8 cellular contexts compared by ENCODE assay signal in genomic region chr11:33257897-33258630, GRCh38. TPM values are rescaled to one million over a fixed set of nuclear protein-coding genes. Genes with fewer than 3 reads are reported as not detected.
DNase-seq lines count a peak whose midpoint lies in the region; ATAC-seq and TF ChIP-seq lines count a peak whose summit lies in the region.

No MANE protein-coding gene starts in this region.

- H3K27ac Mint-ChIP-seq in activated CD8-positive, alpha-beta T cell treated with anti-CD3 and anti-CD28 coated beads, Interleukin-2, amount 10 ng/mL, durations not matched to agents 7 days and 5 days = peak overlapping the region; percentile 96

- peaks cover 7% of the 10 kb centered on the region for H3K36me3 Mint-ChIP-seq in activated CD8-positive, alpha-beta T cell treated with anti-CD3 and anti-CD28 coated beads, Interleukin-2, amount 10 ng/mL, durations not matched to agents 7 days and 5 days (ENCODE audit: low read depth)

- TF ChIP-seq CTCF in C4-2B (conservative IDR thresholded peaks at IDR 0.05) = peak; percentile 19; the same call in 1 of the 2 replicates

- peak; percentile 84 for DNase-seq in NCI-H748 treated with DMSO at 0.1 percent for 48 hours (lab: John Stamatoyannopoulos, UW)
- DNase-seq in activated CD8-positive, alpha-beta T cell treated with anti-CD3 and anti-CD28 coated beads, Interleukin-2, amount 10 ng/mL, durations not matched to agents 7 days and 5 days = peak; percentile 77
- DNase-seq in effector CD4-positive, alpha-beta T cell = peak; percentile 54
- peak; percentile 85 for DNase-seq in medulla oblongata (ENCODE audit: extremely low spot score)
- peak; percentile 46 to 66 (median 46) for DNase-seq in stimulated activated CD4-positive, alpha-beta T cell treated with anti-CD3 and anti-CD28 coated beads, TNF-alpha, amount 100 ng/mL, for 48 hours (ENCODE audit: low read depth in 3 of 3)

- H3K4me1 Mint-ChIP-seq in activated CD8-positive, alpha-beta T cell treated with anti-CD3 and anti-CD28 coated beads, Interleukin-2, amount 10 ng/mL, durations not matched to agents 7 days and 5 days (ENCODE audit: low read depth) = peaks cover 29% of the 10 kb centered on the region

- peak overlapping the region; percentile 96 for H3K27ac ChIP-seq in C4-2B

- no peaks in the 10 kb centered on the region for H3K27me3 Mint-ChIP-seq in activated CD8-positive, alpha-beta T cell treated with anti-CD3 and anti-CD28 coated beads, Interleukin-2, amount 10 ng/mL, durations not matched to agents 7 days and 5 days (ENCODE audit: low read depth)

- H3K4me3 Mint-ChIP-seq in activated CD8-positive, alpha-beta T cell treated with anti-CD3 and anti-CD28 coated beads, Interleukin-2, amount 10 ng/mL, durations not matched to agents 7 days and 5 days = peak overlapping the region; percentile 90

- POLR2A ChIA-PET in activated CD8-positive, alpha-beta T cell treated with anti-CD3 and anti-CD28 coated beads, Interleukin-2, amount 10 ng/mL, durations not matched to agents 7 days and 5 days (lab: Charles Lee) = interaction anchor here (1.6 kb wide), 2 partner anchors 96 to 98 kb away, joined by 4 read pairs; partner anchors contain the start of gene CSTF3

- H3K9me3 Mint-ChIP-seq in activated CD8-positive, alpha-beta T cell treated with anti-CD3 and anti-CD28 coated beads, Interleukin-2, amount 10 ng/mL, durations not matched to agents 7 days and 5 days (ENCODE audit: insufficient read depth) = no peaks in the 10 kb centered on the region

- CTCF ChIA-PET in activated CD8-positive, alpha-beta T cell treated with anti-CD3 and anti-CD28 coated beads, Interleukin-2, amount 10 ng/mL, durations not matched to agents 7 days and 5 days (lab: Charles Lee) = interaction anchor here (0.8 to 0.9 kb wide), 2 partner anchors 52 to 98 kb away, joined by 3 to 4 read pairs; no protein-coding TSS in a partner anchor

- ATAC-seq in GM19372 (IDR thresholded peaks at IDR 0.05; ENCODE audit: low read depth, unreplicated experiment) (peak; percentile 36), HG03521 (IDR thresholded peaks at IDR 0.05; ENCODE audit: unreplicated experiment) (peak; percentile 38)
- ATAC-seq in activated CD8-positive, alpha-beta T cell treated with anti-CD3 and anti-CD28 coated beads, Interleukin-2, amount 10 ng/mL, durations not matched to agents 7 days and 5 days = peak; percentile 58

RNA-seq across cellular contexts. Expression of gene HIPK3, which starts 0.9 kb away (rescaled TPM):
- total RNA-seq in activated CD8-positive, alpha-beta T cell treated with anti-CD3 and anti-CD28 coated beads, Interleukin-2, amount 10 ng/mL, durations not matched to agents 7 days and 5 days = 10 to 100 TPM; 36.9 to 37.7 TPM

Comparison
In these comparisons a context has a peak if more than half of its experiments do, and no peak if none do; other contexts are left out.
1. Peak in every context shown above with its lines: DNase-seq, ATAC-seq and H3K27ac ChIP-seq.